Comparison of ENCODE assay signal across 31 cellular contexts in the genomic region with DNA sequence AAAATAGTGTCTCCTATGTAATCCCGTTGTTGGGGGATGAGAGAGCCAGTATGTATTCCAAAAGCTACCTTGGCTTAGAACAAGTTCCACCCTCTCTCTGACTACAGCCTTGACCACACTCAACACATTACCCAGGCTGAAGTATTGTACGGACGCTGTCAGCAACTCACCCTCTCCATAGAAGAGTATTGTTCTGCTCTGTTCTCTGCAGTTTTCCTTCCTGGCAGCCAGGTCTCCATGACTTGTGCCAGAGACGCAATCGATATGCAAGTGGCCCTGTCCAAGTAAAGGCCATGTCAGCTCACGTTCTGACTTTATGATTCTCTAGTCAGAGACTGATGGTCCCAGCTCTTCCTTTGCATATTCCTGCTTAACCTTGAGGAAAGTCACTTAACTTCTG.
"Had no signal": no experiment of that assay in that cellular context is flagged by ENCODE, and none has a peak within 500 bp of the region (broad histone marks: within the 10 kb centered on the region; RNA-seq: fewer than 3 reads in every experiment).

No MANE protein-coding gene starts in this region.

- H3K27me3 ChIP-seq: adrenal gland, body of pancreas, brain microvascular endothelial cell, breast epithelium had no signal

- H3K4me1 ChIP-seq: body of pancreas had no signal

- H3K4me3 ChIP-seq: adrenal gland, body of pancreas, breast epithelium had no signal

- H3K36me3 ChIP-seq: adrenal gland, brain microvascular endothelial cell, breast epithelium had no signal

- H3K27ac ChIP-seq: adrenal gland, body of pancreas, brain microvascular endothelial cell, breast epithelium, VCaP had no signal

- H3K9me3 ChIP-seq: adrenal gland, body of pancreas, breast epithelium had no signal

- ATAC-seq: activated CD8-positive, alpha-beta T cell treated with anti-CD3 and anti-CD28 coated beads for 36 hours; activated naive CD4-positive, alpha-beta T cell treated with anti-CD3 and anti-CD28 coated beads, Interleukin-2, amount 50 U/mL, for 72 hours; activated T-cell treated with anti-CD3 and anti-CD28 coated beads, Interleukin-2, amount 50 U/mL, for 4 hours; activated T-cell treated with anti-CD3 and anti-CD28 coated beads, Interleukin-2, amount 50 U/mL, for 72 hours; activated T-helper 17 cell treated with anti-CD3 and anti-CD28 coated beads, Interleukin-2, amount 50 U/mL, for 72 hours; body of pancreas had no signal

- DNase-seq: activated B cell treated with CpG ODN at 0.5 μM for 24 hours; activated CD4-positive, alpha-beta memory T cell treated with anti-CD3 and anti-CD28 coated beads for 36 hours; activated CD4-positive, alpha-beta T cell treated with anti-CD3 and anti-CD28 coated beads for 4 hours; activated CD4-positive, alpha-beta T cell treated with anti-CD3 and anti-CD28 coated beads, Interleukin-2, amount 10 ng/mL, durations not matched to agents 24 days and 14 days; activated CD4-positive, alpha-beta T cell treated with anti-CD3 and anti-CD28 coated beads, Interleukin-2, amount 50 U/mL, for 1 hour; activated CD4-positive, alpha-beta T cell treated with anti-CD3 and anti-CD28 coated beads, Interleukin-2, amount 50 U/mL, for 4 hours; activated CD4-positive, CD25-positive, alpha-beta regulatory T cell treated with anti-CD3 and anti-CD28 coated beads, Interleukin-2, amount 50 U/mL, for 72 hours; activated CD8-positive, alpha-beta memory T cell treated with anti-CD3 and anti-CD28 coated beads, Interleukin-2, amount 50 U/mL, for 4 hours; activated CD8-positive, alpha-beta T cell treated with anti-CD3 and anti-CD28 coated beads for 36 hours; activated effector memory CD4-positive, alpha-beta T cell treated with anti-CD3 and anti-CD28 coated beads, Interleukin-2, amount 50 U/mL, for 16 hours; activated gamma-delta T cell treated with Interleukin-2 at 50 U/mL for 16 hours; activated naive CD4-positive, alpha-beta T cell; activated naive CD4-positive, alpha-beta T cell treated with anti-CD3 and anti-CD28 coated beads for 36 hours; activated naive CD4-positive, alpha-beta T cell treated with anti-CD3 and anti-CD28 coated beads, Interleukin-2, amount 50 U/mL, for 16 hours; activated naive CD8-positive, alpha-beta T cell treated with anti-CD3 and anti-CD28 coated beads for 36 hours; activated T-cell treated with anti-CD3 and anti-CD28 coated beads for 4 hours; activated T-cell treated with anti-CD3 and anti-CD28 coated beads, Interleukin-2, amount 50 U/mL, for 1 hour; activated T-cell treated with anti-CD3 and anti-CD28 coated beads, Interleukin-2, amount 50 U/mL, for 4 hours; activated T-cell treated with anti-CD3 and anti-CD28 coated beads, Interleukin-2, amount 50 U/mL, for 72 hours; adrenal gland; amniotic stem cell; aorta; body of pancreas; brain microvascular endothelial cell; central memory CD4-positive, alpha-beta T cell; T-helper 2 cell; T-helper 9 cell had no signal
